ENCODE assay signal across 32 cellular contexts in the genomic region with DNA sequence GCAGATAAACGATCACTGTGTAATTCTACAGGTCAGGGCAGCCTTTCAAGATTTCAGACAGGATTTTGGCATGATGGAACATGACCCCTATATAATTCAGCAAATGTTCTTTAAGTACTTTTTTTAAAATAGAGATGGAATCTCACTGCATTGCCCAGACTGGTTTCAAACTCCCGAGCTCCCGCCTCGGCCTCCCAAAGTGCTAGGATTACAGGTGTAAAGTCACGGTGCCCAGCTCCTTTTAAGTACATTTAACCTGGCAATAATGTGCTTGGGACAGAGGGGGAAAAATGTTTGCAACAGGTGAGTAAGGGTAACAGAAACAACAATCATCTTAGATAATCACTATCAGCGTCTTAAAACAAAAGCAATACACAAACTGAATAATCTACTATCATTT.
"Had no signal": no experiment of that assay in that cellular context is flagged by ENCODE, and none has a peak within 500 bp of the region (broad histone marks: within the 10 kb centered on the region; RNA-seq: fewer than 3 reads in every experiment).

No MANE protein-coding gene starts in this region.

- H3K27ac Mint-ChIP-seq: naive thymus-derived CD8-positive, alpha-beta T cell; natural killer cell treated with Interleukin-12 subunit alpha and Interleukin-12 subunit beta and Interleukin-15 and Interleukin-18, amount 100 ng/mL, for 72 hours; nephron progenitor cell; progenitor cell of endocrine pancreas; stimulated activated memory B cell treated with anti-CD40 and anti-IgM and Interleukin-4, amounts not matched to agents 10 μg/mL and 1 μg/mL and 100 μg/mL, for 72 hours; stimulated activated naive CD8-positive, alpha-beta T cell treated with anti-CD3 and anti-CD28 coated beads, Interleukin-15, amount 100 ng/mL, for 72 hours; type B pancreatic cell had no signal

- H3K36me3 Mint-ChIP-seq: naive thymus-derived CD8-positive, alpha-beta T cell; natural killer cell treated with Interleukin-12 subunit alpha and Interleukin-12 subunit beta and Interleukin-15 and Interleukin-18, amount 100 ng/mL, for 72 hours; stimulated activated memory B cell treated with anti-CD40 and anti-IgM and Interleukin-4, amounts not matched to agents 10 μg/mL and 1 μg/mL and 100 μg/mL, for 72 hours; type B pancreatic cell had no signal

- H3K4me3 Mint-ChIP-seq: naive thymus-derived CD8-positive, alpha-beta T cell; natural killer cell treated with Interleukin-12 subunit alpha and Interleukin-12 subunit beta and Interleukin-15 and Interleukin-18, amount 100 ng/mL, for 72 hours; nephron progenitor cell; neural crest cell; stimulated activated memory B cell treated with anti-CD40 and anti-IgM and Interleukin-4, amounts not matched to agents 10 μg/mL and 1 μg/mL and 100 μg/mL, for 72 hours; stimulated activated naive CD8-positive, alpha-beta T cell treated with anti-CD3 and anti-CD28 coated beads, Interleukin-15, amount 100 ng/mL, for 72 hours; type B pancreatic cell had no signal

- H3K27me3 Mint-ChIP-seq: progenitor cell of endocrine pancreas had no signal

- H3K79me2 ChIP-seq: parathyroid adenoma had no signal

- H3K9me3 ChIP-seq: neutrophil, ovary, psoas muscle, right lobe of liver, sigmoid colon, suprapubic skin, testis, tibial artery, transverse colon, upper lobe of right lung, uterus had no signal

- H3K27ac ChIP-seq: neutrophil, ovary, parathyroid adenoma, psoas muscle, right lobe of liver, sigmoid colon, suprapubic skin, testis, tibial artery, transverse colon, upper lobe of right lung, uterus had no signal

- H2AFZ ChIP-seq: parathyroid adenoma had no signal

- ATAC-seq: naive thymus-derived CD8-positive, alpha-beta T cell; natural killer cell treated with Interleukin-12 subunit alpha and Interleukin-12 subunit beta and Interleukin-15 and Interleukin-18, amount 100 ng/mL, for 72 hours; psoas muscle; right cardiac atrium; right lobe of liver; stimulated activated memory B cell treated with anti-CD40 and anti-IgM and Interleukin-4, amounts not matched to agents 10 μg/mL and 1 μg/mL and 100 μg/mL, for 72 hours; stimulated activated naive CD8-positive, alpha-beta T cell treated with anti-CD3 and anti-CD28 coated beads, Interleukin-15, amount 100 ng/mL, for 72 hours; stimulated activated naive CD8-positive, alpha-beta T cell treated with anti-CD3 and anti-CD28 coated beads, Interleukin-15, Interleukin-2, amounts not matched to agents 100 U/mL and 50 U/mL, for 24 hours; upper lobe of right lung had no signal

- H3K27me3 ChIP-seq: ovary, right lobe of liver, sigmoid colon, suprapubic skin, testis, tibial artery, transverse colon, upper lobe of right lung, uterus had no signal

- DNase-seq: naive thymus-derived CD8-positive, alpha-beta T cell; nephron progenitor cell; nucleus accumbens; ovary; posterior cingulate gyrus; psoas muscle; right cardiac atrium; right lobe of liver; sigmoid colon; small intestine; stimulated activated CD4-positive, alpha-beta T cell treated with anti-CD3 and anti-CD28 coated beads, Interleukin-15, amount 100 ng/mL, for 24 hours; stimulated activated CD4-positive, alpha-beta T cell treated with anti-CD3 and anti-CD28 coated beads, Interleukin-2, amount 100 ng/mL, for 24 hours; stimulated activated CD4-positive, alpha-beta T cell treated with anti-CD3 and anti-CD28 coated beads, Interleukin-2, amount 100 ng/mL, for 48 hours; stimulated activated CD4-positive, alpha-beta T cell treated with anti-CD3 and anti-CD28 coated beads, Interleukin-4, amount 100 ng/mL, for 24 hours; stimulated activated CD8-positive, alpha-beta memory T cell treated with anti-CD3 and anti-CD28 coated beads, Interleukin-4, amount 100 ng/mL, for 48 hours; stimulated activated naive CD4-positive, alpha-beta T cell; stimulated activated naive CD8-positive, alpha-beta T cell treated with anti-CD3 and anti-CD28 coated beads, Interleukin-15, amount 100 ng/mL, for 72 hours; stimulated activated naive CD8-positive, alpha-beta T cell treated with anti-CD3 and anti-CD28 coated beads, Interleukin-15, Interleukin-2, amounts not matched to agents 100 U/mL and 50 U/mL, for 24 hours; substantia nigra; testis; tibial artery; transverse colon; upper lobe of right lung; uterus had no signal

- H3K9me3 Mint-ChIP-seq: naive thymus-derived CD8-positive, alpha-beta T cell; natural killer cell treated with Interleukin-12 subunit alpha and Interleukin-12 subunit beta and Interleukin-15 and Interleukin-18, amount 100 ng/mL, for 72 hours; nephron progenitor cell; neural crest cell; stimulated activated memory B cell treated with anti-CD40 and anti-IgM and Interleukin-4, amounts not matched to agents 10 μg/mL and 1 μg/mL and 100 μg/mL, for 72 hours; stimulated activated naive CD8-positive, alpha-beta T cell treated with anti-CD3 and anti-CD28 coated beads, Interleukin-15, amount 100 ng/mL, for 72 hours; type B pancreatic cell had no signal

- H3K4me1 Mint-ChIP-seq: naive thymus-derived CD8-positive, alpha-beta T cell; stimulated activated memory B cell treated with anti-CD40 and anti-IgM and Interleukin-4, amounts not matched to agents 10 μg/mL and 1 μg/mL and 100 μg/mL, for 72 hours; stimulated activated naive CD8-positive, alpha-beta T cell treated with anti-CD3 and anti-CD28 coated beads, Interleukin-15, amount 100 ng/mL, for 72 hours had no signal

- H3K4me3 ChIP-seq: ovary, psoas muscle, right lobe of liver, sigmoid colon, suprapubic skin, testis, tibial artery, transverse colon, upper lobe of right lung, uterus had no signal

- H3K4me1 ChIP-seq: parathyroid adenoma, psoas muscle, right lobe of liver, testis, transverse colon, upper lobe of right lung, uterus had no signal

- H3K36me3 ChIP-seq: neutrophil, ovary, right lobe of liver, sigmoid colon, suprapubic skin, tibial artery, transverse colon, upper lobe of right lung, uterus had no signal
